Comparison of ENCODE assay signal across 4 cellular contexts in genomic region chr7:44126574-44126973, GRCh38. TPM values are rescaled to one million over a fixed set of nuclear protein-coding genes. Genes with fewer than 3 reads are reported as not detected.
"Had no signal": no experiment of that assay in that cellular context is flagged by ENCODE, and none has a peak within 500 bp of the region (broad histone marks: within the 10 kb centered on the region; RNA-seq: fewer than 3 reads in every experiment).

No MANE protein-coding gene starts in this region.

RNA-seq across cellular contexts. Expression of gene MYL7, which starts 14.6 kb away (rescaled TPM):
- total RNA-seq: GM23248, H4, HT-29, IMR-90 had no signal
- polyA plus RNA-seq: GM23248 had no signal

RNA-seq across cellular contexts. Expression of gene AEBP1, which starts 22.4 kb away (rescaled TPM):
- total RNA-seq: HT-29 had no signal
